In the genomic region with DNA sequence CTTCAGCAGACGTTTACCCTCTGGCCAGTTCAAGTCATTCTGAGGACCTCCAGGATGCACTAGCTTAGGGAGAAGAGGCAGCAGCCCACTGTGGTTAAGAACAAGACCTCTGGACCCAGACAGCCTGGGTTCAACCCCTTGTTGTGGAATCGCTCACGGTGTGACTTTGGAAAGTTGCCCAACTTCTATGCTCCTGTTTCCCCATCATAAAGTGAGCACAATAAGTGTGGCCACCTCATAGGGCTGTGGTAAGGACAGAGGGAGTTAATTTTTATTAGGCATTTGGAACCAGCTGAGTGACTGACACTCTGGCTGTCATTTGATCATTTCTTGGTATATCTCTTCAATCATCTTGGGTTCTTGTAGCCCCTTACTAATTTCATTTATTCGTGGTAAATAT, we compare ENCODE assay signal across 7 cellular contexts. TPM values are rescaled to one million over a fixed set of nuclear protein-coding genes. Genes with fewer than 3 reads are reported as not detected.
"Had no signal": no experiment of that assay in that cellular context is flagged by ENCODE, and none has a peak within 500 bp of the region (broad histone marks: within the 10 kb centered on the region; RNA-seq: fewer than 3 reads in every experiment).

No MANE protein-coding gene starts in this region.

RNA-seq across cellular contexts. Expression of gene NPY4R2, which starts 31.6 kb away (rescaled TPM):
- total RNA-seq: thoracic aorta, thyroid gland, tibial nerve, ureter, uterus had no signal
- polyA plus RNA-seq: thymus, urinary bladder had no signal
